Comparison of ENCODE assay signal across 8 cellular contexts in genomic region chr19:10085641-10086031, GRCh38. TPM values are rescaled to one million over a fixed set of nuclear protein-coding genes. Genes with fewer than 3 reads are reported as not detected.
A peak's percentile ranks its signal among the peaks of the same experiment; 100 is the strongest.
DNase-seq lines count a peak whose midpoint lies in the region; ATAC-seq and TF ChIP-seq lines count a peak whose summit lies in the region.

No MANE protein-coding gene starts in this region.

- peak overlapping the region; percentile 88 for H3K27ac Mint-ChIP-seq in activated CD4-positive, alpha-beta T cell treated with anti-CD3 and anti-CD28 coated beads, Interleukin-2, amount 10 ng/mL, durations not matched to agents 24 days and 14 days

- H3K36me3 ChIP-seq in adipocyte (ENCODE audit: control insufficient read depth, insufficient read depth, low read length, severe bottlenecking) (no peaks in the 10 kb centered on the region), thyroid gland (no peaks in the 10 kb centered on the region)

- H3K9ac ChIP-seq in adipocyte (ENCODE audit: low read length) = peak overlapping the region; percentile 96

- H3K36me3 Mint-ChIP-seq in activated CD4-positive, alpha-beta T cell treated with anti-CD3 and anti-CD28 coated beads, Interleukin-2, amount 10 ng/mL, durations not matched to agents 24 days and 14 days (ENCODE audit: low read depth) = peaks cover 18% of the 10 kb centered on the region

- H3K9me3 Mint-ChIP-seq in activated CD4-positive, alpha-beta T cell treated with anti-CD3 and anti-CD28 coated beads, Interleukin-2, amount 10 ng/mL, durations not matched to agents 24 days and 14 days = no peaks in the 10 kb centered on the region

- H3K4me1 Mint-ChIP-seq in activated CD4-positive, alpha-beta T cell treated with anti-CD3 and anti-CD28 coated beads, Interleukin-2, amount 10 ng/mL, durations not matched to agents 24 days and 14 days = peaks cover 14% of the 10 kb centered on the region

- H3K4me1 ChIP-seq in adipocyte (ENCODE audit: control insufficient read depth, insufficient read depth, low read length) (peaks cover 3% of the 10 kb centered on the region), thyroid gland (peaks cover 6% of the 10 kb centered on the region in 2 donors)

- TF ChIP-seq POLR2A in thyroid gland (IDR thresholded peaks at IDR 0.05) = no peak

- H3K27me3 Mint-ChIP-seq in activated CD4-positive, alpha-beta T cell treated with anti-CD3 and anti-CD28 coated beads, Interleukin-2, amount 10 ng/mL, durations not matched to agents 24 days and 14 days = no peaks in the 10 kb centered on the region

- intact Hi-C loops in activated CD4-positive, alpha-beta T cell treated with anti-CD3 and anti-CD28 coated beads, Interleukin-2, amount 10 ng/mL, durations not matched to agents 24 days and 14 days (cut with micrococcal nuclease) = loop anchor here (1.0 to 10.0 kb wide), 2 partner anchors 10 to 1251 kb away; partner anchors contain the start of genes MBD3L1 and ZNF558
- intact Hi-C loops in thyroid gland (cut with DNase I) = no loop called here

- H3K9me3 ChIP-seq in adipocyte (ENCODE audit: control insufficient read depth, low read length) (no peaks in the 10 kb centered on the region), thyroid gland (no peaks in the 10 kb centered on the region)

- no peak for TF ChIP-seq CTCF in thyroid gland (IDR thresholded peaks at IDR 0.05)

- no peak for DNase-seq in activated CD4-positive, alpha-beta T cell treated with anti-CD3 and anti-CD28 coated beads, Interleukin-2, amount 10 ng/mL, durations not matched to agents 24 days and 14 days
- no peak for DNase-seq in activated CD4-positive, alpha-beta T cell treated with anti-CD3 and anti-CD28 coated beads for 4 hours
- DNase-seq in adipocyte (ENCODE audit: low read depth) (no peak), left lobe of liver (ENCODE audit: low spot score) (no peak), thyroid gland (no peak), NCI-H510A treated with DMSO at 0.1 percent for 48 hours (lab: John Stamatoyannopoulos, UW) (no peak)

- H3K27me3 ChIP-seq in adipocyte (replicated peaks; ENCODE audit: control insufficient read depth, insufficient read depth, low read length) (no peaks in the 10 kb centered on the region), thyroid gland (no peaks in the 10 kb centered on the region)

- H3K27ac ChIP-seq in thyroid gland = peak overlapping the region; percentile 78 to 90 (median 87)

- peak overlapping the region; percentile 90 for H3K4me3 ChIP-seq in adipocyte (ENCODE audit: low read length)
- H3K4me3 ChIP-seq in thyroid gland (replicated peaks in 1 of 3) = peak overlapping the region; percentile 53 to 100 (median 75)

- 26% methylated on average over 11 to 12 of the region's 14 CpGs for WGBS in thyroid gland, 2 donors

- H3K4me3 Mint-ChIP-seq in activated CD4-positive, alpha-beta T cell treated with anti-CD3 and anti-CD28 coated beads, Interleukin-2, amount 10 ng/mL, durations not matched to agents 24 days and 14 days = peak overlapping the region; percentile 91

- ATAC-seq in left lobe of liver (peak; percentile 3), HG03025 (IDR thresholded peaks at IDR 0.05; ENCODE audit: low FRiP score, unreplicated experiment) (no peak), HG02571 (IDR thresholded peaks at IDR 0.05; ENCODE audit: unreplicated experiment) (no peak)

RNA-seq across cellular contexts. Expression of gene SHFL, which starts 0.5 kb away (rescaled TPM):
- 56.0 and 60.5 TPM in 2 replicates for total RNA-seq in activated CD4-positive, alpha-beta T cell treated with anti-CD3 and anti-CD28 coated beads, Interleukin-2, amount 10 ng/mL, durations not matched to agents 24 days and 14 days
- total RNA-seq in left lobe of liver (72.7 TPM), thyroid gland (10 to 100 TPM; 18.5 to 46.1 (median 32.6) TPM)

RNA-seq across cellular contexts. Expression of gene ANGPTL6, which starts 16.8 kb away (rescaled TPM):
- 9.9 and 11.4 TPM in 2 replicates for total RNA-seq in activated CD4-positive, alpha-beta T cell treated with anti-CD3 and anti-CD28 coated beads, Interleukin-2, amount 10 ng/mL, durations not matched to agents 24 days and 14 days
- 17.9 TPM for total RNA-seq in left lobe of liver
- under 1 TPM in 2 of 4 donors, not detected in 2; 0.33 to 0.54 TPM for total RNA-seq in thyroid gland

RNA-seq across cellular contexts. Expression of gene PPAN, which starts 20.5 kb away (rescaled TPM):
- total RNA-seq in activated CD4-positive, alpha-beta T cell treated with anti-CD3 and anti-CD28 coated beads, Interleukin-2, amount 10 ng/mL, durations not matched to agents 24 days and 14 days = 222 and 232 TPM in 2 replicates
- total RNA-seq in left lobe of liver (13.0 TPM), thyroid gland (10 to 100 TPM; 26.2 to 33.0 (median 29.7) TPM)

RNA-seq across cellular contexts. Expression of gene P2RY11, which starts 25.9 kb away (rescaled TPM):
- 61.1 and 62.5 TPM in 2 replicates for total RNA-seq in activated CD4-positive, alpha-beta T cell treated with anti-CD3 and anti-CD28 coated beads, Interleukin-2, amount 10 ng/mL, durations not matched to agents 24 days and 14 days
- 6.6 TPM for total RNA-seq in left lobe of liver
- total RNA-seq in thyroid gland = 1 to 10 TPM; 6.1 to 9.3 (median 6.3) TPM

RNA-seq across cellular contexts. Expression of gene EIF3G, which starts 34.1 kb away (rescaled TPM):
- total RNA-seq in activated CD4-positive, alpha-beta T cell treated with anti-CD3 and anti-CD28 coated beads, Interleukin-2, amount 10 ng/mL, durations not matched to agents 24 days and 14 days = 335 and 341 TPM in 2 replicates
- total RNA-seq in left lobe of liver = 84.6 TPM
- 100 to 1,000 TPM; 219 to 342 (median 250) TPM for total RNA-seq in thyroid gland
